In genomic region chr10:16674147-16674703, GRCh38 we compare ENCODE assay signal across 17 cellular contexts.
DNase-seq lines count a peak whose midpoint lies in the region; ATAC-seq and TF ChIP-seq lines count a peak whose summit lies in the region.
"Had no signal": no experiment of that assay in that cellular context is flagged by ENCODE, and none has a peak within 500 bp of the region (broad histone marks: within the 10 kb centered on the region; RNA-seq: fewer than 3 reads in every experiment).

No MANE protein-coding gene starts in this region.

- peaks cover 2% of the 10 kb centered on the region; the same call in 1 of the 3 replicates for H3K4me1 Mint-ChIP-seq in GM23338
- H3K4me1 Mint-ChIP-seq: activated B cell treated with CpG ODN at 0.5 μM for 24 hours, CD14-positive monocyte had no signal

- no peak for TF ChIP-seq CTCF in GM23338 (conservative IDR thresholded peaks at IDR 0.05; ENCODE audit: low read depth in 2 of 2)
- TF ChIP-seq CTCF in Peyer's patch (IDR thresholded peaks at IDR 0.05), result no peak

- H2AFZ ChIP-seq in GM23338, result no peak overlapping the region

- no peak overlapping the region for H3K4me2 ChIP-seq in GM23338
- H3K4me2 ChIP-seq: KMS-11 had no signal

- 0 out of 2 replicates have a peak, but pooled peaks cover 6% of the 10 kb centered on the region for H3K9me2 ChIP-seq in GM23338 (ENCODE audit: insufficient read depth)

- DNase-seq in GM23338 (ENCODE audit: low spot score), result no peak
- DNase-seq in NCI-H146 treated with DMSO at 0.1 percent for 48 hours (lab: John Stamatoyannopoulos, UW; ENCODE audit: unreplicated experiment), result peak; percentile 94
- DNase-seq in NCI-H69 (lab: John Stamatoyannopoulos, UW), result peak; percentile 76
- DNase-seq in kidney tubule cell (ENCODE audit: low spot score), result peak; percentile 13
- DNase-seq in Peyer's patch, result no peak
- DNase-seq in NCI-H446 treated with DMSO at 0.1 percent for 48 hours (lab: John Stamatoyannopoulos, UW), result no peak
- DNase-seq in mucosa of gallbladder (ENCODE audit: low spot score), result no peak
- DNase-seq: activated B cell treated with CpG ODN at 0.5 μM for 24 hours; activated T-cell treated with anti-CD3 and anti-CD28 coated beads, Interleukin-2, amount 50 U/mL, for 24 hours; cortex of kidney; kidney; uterus had no signal

- H3K9me3 Mint-ChIP-seq in GM23338, result no peaks in the 10 kb centered on the region

- no peaks in the 10 kb centered on the region for H4K20me1 ChIP-seq in GM23338 (replicated peaks; ENCODE audit: insufficient read depth)

- no peak overlapping the region for H3K27ac ChIP-seq in GM23338 (ENCODE audit: low read depth)
- H3K27ac ChIP-seq in Peyer's patch, result no peak overlapping the region
- H3K27ac ChIP-seq: KMS-11, uterus had no signal

- H3K27me3 Mint-ChIP-seq in GM23338 (ENCODE audit: insufficient read depth, low read depth, poor library complexity), result no peaks in the 10 kb centered on the region
- H3K27me3 Mint-ChIP-seq: activated B cell treated with CpG ODN at 0.5 μM for 24 hours; activated T-cell treated with anti-CD3 and anti-CD28 coated beads, Interleukin-2, amount 50 U/mL, for 24 hours had no signal

- H3K4me3 Mint-ChIP-seq in GM23338, result no peak overlapping the region
- H3K4me3 Mint-ChIP-seq: activated B cell treated with CpG ODN at 0.5 μM for 24 hours; activated T-cell treated with anti-CD3 and anti-CD28 coated beads, Interleukin-2, amount 50 U/mL, for 24 hours; CD14-positive monocyte; T-helper 2 cell treated with Interferon-gamma antibody and Interleukin-4, amounts not matched to agents 5 μg/mL and 100 μg/mL, for 36 hours had no signal

- H3K4me1 ChIP-seq in GM23338 (ENCODE audit: insufficient read depth), result no peaks in the 10 kb centered on the region
- H3K4me1 ChIP-seq in Peyer's patch, result no peaks in the 10 kb centered on the region
- H3K4me1 ChIP-seq: uterus had no signal

- H3K4me3 ChIP-seq in GM23338, result no peak overlapping the region
- no peak overlapping the region for H3K4me3 ChIP-seq in Peyer's patch
- H3K4me3 ChIP-seq: uterus had no signal

- H3K27ac Mint-ChIP-seq in GM23338, result peak overlapping the region; percentile 47; the same call in 1 of the 2 replicates
- H3K27ac Mint-ChIP-seq: activated B cell treated with CpG ODN at 0.5 μM for 24 hours; activated T-cell treated with anti-CD3 and anti-CD28 coated beads, Interleukin-2, amount 50 U/mL, for 24 hours; CD14-positive monocyte; T-helper 2 cell treated with Interferon-gamma antibody and Interleukin-4, amounts not matched to agents 5 μg/mL and 100 μg/mL, for 36 hours had no signal

- H3K36me3 ChIP-seq in GM23338 (ENCODE audit: insufficient read depth) (no peaks in the 10 kb centered on the region), Peyer's patch (no peaks in the 10 kb centered on the region)
- H3K36me3 ChIP-seq: uterus had no signal

- no peaks in the 10 kb centered on the region for H3K9me3 ChIP-seq in Peyer's patch
- H3K9me3 ChIP-seq: uterus had no signal

- TF ChIP-seq POLR2A in Peyer's patch (IDR thresholded peaks at IDR 0.05), result no peak

- H3K27me3 ChIP-seq in GM23338 (ENCODE audit: insufficient read depth) (no peaks in the 10 kb centered on the region), Peyer's patch (no peaks in the 10 kb centered on the region)
- H3K27me3 ChIP-seq: uterus had no signal

- no peaks in the 10 kb centered on the region; the same call in 2 of the 3 replicates for H3K36me3 Mint-ChIP-seq in GM23338 (ENCODE audit: low read depth)

- H3K79me2 ChIP-seq in GM23338 (replicated peaks; ENCODE audit: insufficient read depth), result no peaks in the 10 kb centered on the region

- no peaks in the 10 kb centered on the region for H3F3A ChIP-seq in GM23338 (replicated peaks; ENCODE audit: low read depth)

- no peak for ATAC-seq in GM23338
- ATAC-seq: HCT116, SK-N-SH treated with all-trans-retinoic acid at 6 μM for 48 hours had no signal

TF ChIP-seq in GM23338, 12 proteins besides CTCF, POLR2A, EP300 and RAD21 (continues in another document):
- TF ChIP-seq CREB1 (CRISPR knock-in tag; IDR thresholded peaks at IDR 0.05; ENCODE audit: low read depth), result no peak
- TF ChIP-seq EZH2 (IDR thresholded peaks at IDR 0.05; ENCODE audit: low read depth, unreplicated experiment), result no peak
- TF ChIP-seq ZNF462 (CRISPR knock-in tag; IDR thresholded peaks at IDR 0.05), result no peak
- TF ChIP-seq ZNF331 (CRISPR knock-in tag; IDR thresholded peaks at IDR 0.05; ENCODE audit: low read depth), result no peak
- no peak for TF ChIP-seq POLR2AphosphoS5 (IDR thresholded peaks at IDR 0.05; ENCODE audit: low read depth)
- TF ChIP-seq REST (IDR thresholded peaks at IDR 0.05; ENCODE audit: unreplicated experiment), result no peak
- TF ChIP-seq EZH2phosphoT487 (IDR thresholded peaks at IDR 0.05; ENCODE audit: unreplicated experiment), result no peak

Comparison
In these comparisons a context has a peak if more than half of its experiments do, and no peak if none do; other contexts are left out.
1. DNase-seq: peak in NCI-H146 treated with DMSO at 0.1 percent for 48 hours (single experiment), NCI-H69 (single experiment) and kidney tubule cell (single experiment); none in GM23338 (single experiment), Peyer's patch (0 of 3), NCI-H446 treated with DMSO at 0.1 percent for 48 hours (single experiment) and mucosa of gallbladder (single experiment).